22 cellular contexts compared by ENCODE assay signal in the genomic region with DNA sequence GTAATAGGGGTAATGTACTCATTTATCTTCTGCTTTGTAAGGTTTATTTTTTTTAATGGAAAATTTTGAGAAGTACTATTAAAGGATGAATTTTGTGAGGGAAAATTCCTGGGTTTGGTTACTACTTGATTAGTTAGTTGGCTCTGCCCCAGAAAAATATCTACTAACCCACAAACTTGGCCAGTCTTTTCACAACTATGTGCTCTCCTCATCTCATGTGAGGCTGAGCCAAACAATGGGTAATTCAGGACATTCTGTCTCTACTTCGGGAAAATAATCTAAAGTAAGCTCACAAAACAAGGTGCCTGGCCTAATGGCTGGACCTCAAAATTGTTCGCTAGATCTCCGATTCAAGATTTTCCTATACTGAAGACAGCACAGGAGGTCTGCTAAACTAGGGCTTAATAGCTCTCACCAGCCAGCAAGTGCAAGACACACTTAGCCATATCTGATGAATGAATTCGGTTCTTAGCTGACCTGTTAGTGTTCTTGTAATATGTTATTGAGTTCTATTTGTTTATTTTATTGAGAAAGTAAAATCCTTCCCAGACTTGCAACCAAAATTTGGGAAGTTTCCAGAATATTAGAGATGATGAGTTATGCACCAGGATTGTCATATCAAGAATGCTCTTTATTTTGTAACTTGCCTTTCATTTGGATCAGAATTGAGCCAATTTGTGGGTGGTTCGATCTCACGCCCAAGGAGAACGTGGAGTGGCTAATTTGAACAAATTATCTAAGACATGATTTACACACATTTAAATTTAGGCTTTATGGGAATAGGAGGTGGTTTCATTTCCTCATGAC. TPM values are rescaled to one million over a fixed set of nuclear protein-coding genes. Genes with fewer than 3 reads are reported as not detected.
DNase-seq lines count a peak whose midpoint lies in the region; ATAC-seq, FAIRE-seq and TF ChIP-seq lines count a peak whose summit lies in the region.
"Had no signal": no experiment of that assay in that cellular context is flagged by ENCODE, and none has a peak within 500 bp of the region (broad histone marks: within the 10 kb centered on the region; RNA-seq: fewer than 3 reads in every experiment).

No MANE protein-coding gene starts in this region.

- H3K27me3 ChIP-seq in right atrium auricular region (no peaks in the 10 kb centered on the region), mammary epithelial cell (ENCODE audit: insufficient read depth, low read length) (no peaks in the 10 kb centered on the region)

- ATAC-seq in left ventricle myocardium superior (peak; percentile 61), GM18909 (IDR thresholded peaks at IDR 0.05; ENCODE audit: poor library complexity, unreplicated experiment) (no peak), HG03520 (IDR thresholded peaks at IDR 0.05; ENCODE audit: unreplicated experiment) (no peak)
- ATAC-seq: lower lobe of right lung; stimulated activated naive CD8-positive, alpha-beta T cell treated with anti-CD3 and anti-CD28 coated beads, Interleukin-15, Interleukin-2, amounts not matched to agents 100 U/mL and 50 U/mL, for 24 hours had no signal

- H3K9me3 ChIP-seq in right atrium auricular region: no peaks in the 10 kb centered on the region
- H3K9me3 ChIP-seq in mammary epithelial cell (replicated peaks; ENCODE audit: insufficient read depth, low read length): no peaks in the 10 kb centered on the region
- no peaks in the 10 kb centered on the region for H3K9me3 ChIP-seq in kidney (ENCODE audit: control insufficient read depth in 1 of 2, low read length in 2 of 2)
- H3K9me3 ChIP-seq: lower lobe of right lung, prostate gland had no signal

- H3K36me3 ChIP-seq in right atrium auricular region (no peaks in the 10 kb centered on the region), mammary epithelial cell (ENCODE audit: insufficient read depth, low read length) (no peaks in the 10 kb centered on the region), kidney (ENCODE audit: control insufficient read depth in 1 of 2, insufficient read depth in 2 of 2, low read length in 2 of 2) (no peaks in the 10 kb centered on the region)
- H3K36me3 ChIP-seq: lower lobe of right lung, prostate gland had no signal

- H3K4me3 ChIP-seq in right atrium auricular region (no peak overlapping the region), mammary epithelial cell (replicated peaks in 1 of 3; ENCODE audit: insufficient read depth in 1 of 3, low read depth in 2 of 3, low read length in 3 of 3) (no peak overlapping the region), kidney (ENCODE audit: low read length in 2 of 2) (peak overlapping the region; percentile 54 to 68)
- H3K4me3 ChIP-seq: lower lobe of right lung, prostate gland had no signal

- no peak for TF ChIP-seq CTCF in right atrium auricular region (IDR thresholded peaks at IDR 0.05)
- TF ChIP-seq CTCF in mammary epithelial cell (conservative IDR thresholded peaks at IDR 0.05 in 1 of 2, IDR thresholded peaks at IDR 0.05 in 1 of 2; ENCODE audit: extremely low read depth in 1 of 2, insufficient read depth in 1 of 2, low read depth in 1 of 2, low read length in 2 of 2): no peak
- no peak for TF ChIP-seq CTCF in kidney (IDR thresholded peaks at IDR 0.05; ENCODE audit: borderline replicate concordance, extremely low read depth, insufficient read depth)

- peak overlapping the region; percentile 52 for H3K4me2 ChIP-seq in mammary epithelial cell (ENCODE audit: insufficient read depth, low read depth, low read length)

- 7% methylated on average over 7 of the region's 7 CpGs for WGBS in mammary epithelial cell (ENCODE audit: low coverage, missing lambda C conversion rate)

- H2AFZ ChIP-seq in mammary epithelial cell (ENCODE audit: low read depth, low read length): peak overlapping the region; percentile 40

- H3K79me2 ChIP-seq in mammary epithelial cell (ENCODE audit: insufficient read depth, low read length): no peaks in the 10 kb centered on the region

- intact Hi-C loops in left ventricle myocardium superior (cut with micrococcal nuclease): no loop called here
- intact Hi-C loops in mammary epithelial cell (cut with micrococcal nuclease): no loop called here
- intact Hi-C loops in kidney (cut with DNase I): no loop called here
- intact Hi-C loops in posterior vena cava (cut with DNase I): no loop called here

- in situ Hi-C loops in mammary epithelial cell (cut with MboI; ENCODE audit: low sequenced_read_pairs in 2 of 2): no loop called here

- H3K27ac ChIP-seq in right atrium auricular region (no peak overlapping the region), mammary epithelial cell (ENCODE audit: insufficient read depth, low read depth, low read length) (no peak overlapping the region), kidney (ENCODE audit: low read depth in 2 of 2, low read length in 2 of 2) (peak overlapping the region; percentile 5 to 52)
- H3K27ac ChIP-seq: lower lobe of right lung, prostate gland had no signal

- no peak overlapping the region for H3K9ac ChIP-seq in mammary epithelial cell (ENCODE audit: insufficient read depth, low read length)
- peak overlapping the region in 1 of 2 donors; percentile 56 for H3K9ac ChIP-seq in kidney (ENCODE audit: low read length in 2 of 2)

- H3K4me1 ChIP-seq in right atrium auricular region (no peaks in the 10 kb centered on the region), mammary epithelial cell (ENCODE audit: insufficient read depth, low read length) (peaks cover 22% of the 10 kb centered on the region), kidney (ENCODE audit: control insufficient read depth in 1 of 2, insufficient read depth in 1 of 2, low read depth in 1 of 2, low read length in 2 of 2) (peaks cover 0 to 16% of the 10 kb centered on the region in 2 donors)
- H3K4me1 ChIP-seq: lower lobe of right lung, prostate gland had no signal

- dilution Hi-C loops in mammary epithelial cell (cut with HindIII; ENCODE audit: low sequenced_read_pairs): no loop called here

- no TSS peak for BruUV-seq in mammary epithelial cell (replicated peaks; lab: Mats Ljungman, UMichigan)

- FAIRE-seq in kidney (lab: Jason Lieb, UNC): no peak
- FAIRE-seq: colon had no signal

- CTCF ChIA-PET in mammary epithelial cell (lab: Charles Lee; ENCODE audit: low non-redundant PET): no interaction called here

- DNase-seq in left ventricle myocardium superior: no peak
- DNase-seq in right atrium auricular region (ENCODE audit: low spot score): no peak
- DNase-seq in mammary epithelial cell: peak; percentile 54
- DNase-seq in kidney: no peak
- no peak for DNase-seq in GOT3 (lab: John Stamatoyannopoulos, UW)
- DNase-seq in posterior vena cava (ENCODE audit: low spot score): no peak
- DNase-seq: ACHN; activated CD4-positive, CD25-positive, alpha-beta regulatory T cell; activated CD8-positive, alpha-beta memory T cell treated with anti-CD3 and anti-CD28 coated beads for 24 hours; EL; glutamatergic neuron; lower lobe of right lung; MV-4-11; naive B cell; NCI-H2029; NCI-H510A; SIG-M5; stimulated activated naive CD8-positive, alpha-beta T cell treated with anti-CD3 and anti-CD28 coated beads, Interleukin-15, Interleukin-2, amounts not matched to agents 100 U/mL and 50 U/mL, for 24 hours had no signal

- H4K20me1 ChIP-seq in mammary epithelial cell (ENCODE audit: insufficient read depth, low read length): no peaks in the 10 kb centered on the region

RNA-seq across cellular contexts. Expression of gene KCNJ16, which starts 5.7 kb away (rescaled TPM):
- not detected for total RNA-seq in left ventricle myocardium superior
- total RNA-seq in right atrium auricular region: under 1 TPM in 1 of 2 donors, not detected in 1; 0.59 TPM
- total RNA-seq in mammary epithelial cell: 1 to 10 TPM in 1 of 2 donors, not detected in 1; 1.5 TPM
- 0.03 TPM for polyA plus RNA-seq in mammary epithelial cell
- not detected for polyA minus RNA-seq in mammary epithelial cell
- 281 TPM for total RNA-seq in kidney
- 163 TPM for polyA plus RNA-seq in kidney (ENCODE audit: insufficient read depth, low read depth, low replicate concordance)
- under 1 TPM; 0.19 to 0.38 TPM for total RNA-seq in posterior vena cava

Comparison
In these comparisons a context has a peak if more than half of its experiments do, and no peak if none do; other contexts are left out.
1. H3K27ac ChIP-seq: peak in kidney (2 of 2); none in right atrium auricular region (0 of 2) and mammary epithelial cell (single experiment).
2. H3K4me3 ChIP-seq: peak in kidney (2 of 2); none in right atrium auricular region (0 of 2) and mammary epithelial cell (0 of 3).
3. RNA of gene KCNJ16, which starts 5.7 kb away (total RNA-seq): 281 TPM in kidney (single experiment); 1.5 TPM in mammary epithelial cell, 0.59 TPM in right atrium auricular region, 0.19 to 0.38 TPM in posterior vena cava and not detected in left ventricle myocardium superior (single experiment); every median in the first group is over 100 times any median in the second.